1 cellular context compared by ENCODE assay signal in the genomic region with DNA sequence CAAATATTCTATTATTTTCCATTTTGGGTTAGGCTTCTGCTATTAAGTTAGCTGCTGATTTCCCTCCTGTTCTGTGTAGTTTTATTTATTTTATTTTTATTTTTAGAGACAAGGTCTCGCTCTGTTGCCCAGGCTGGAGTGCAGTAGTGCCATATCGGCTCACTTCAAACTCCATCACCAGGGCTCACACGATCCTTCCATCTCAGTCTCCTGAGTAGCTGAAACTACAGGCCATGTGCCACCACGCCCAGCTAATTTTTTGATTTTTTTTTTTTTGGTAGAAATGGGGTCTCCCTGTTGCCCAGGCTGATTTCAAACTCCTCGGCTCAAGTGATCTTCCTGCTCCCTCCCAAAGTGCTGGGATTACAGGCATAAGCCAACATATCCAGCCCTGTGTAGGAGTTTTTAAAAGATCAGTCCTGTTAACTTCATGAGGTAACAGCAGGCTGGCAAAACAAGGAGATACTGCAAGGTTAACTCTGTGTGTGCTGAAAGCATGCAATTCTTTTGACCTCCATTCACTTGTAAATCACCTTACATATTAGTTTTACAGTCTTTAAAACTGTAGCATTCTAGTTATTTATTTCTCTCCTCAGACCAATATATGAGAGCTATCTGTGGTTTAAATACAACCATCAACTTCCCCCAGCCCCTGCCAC.
TF ChIP-seq lines count a peak whose summit lies in the region.

No MANE protein-coding gene starts in this region.

TF ChIP-seq in GM23338, 12 proteins besides CTCF, POLR2A, EP300 and RAD21 (continued from another document):
- TF ChIP-seq, protein P1, sequence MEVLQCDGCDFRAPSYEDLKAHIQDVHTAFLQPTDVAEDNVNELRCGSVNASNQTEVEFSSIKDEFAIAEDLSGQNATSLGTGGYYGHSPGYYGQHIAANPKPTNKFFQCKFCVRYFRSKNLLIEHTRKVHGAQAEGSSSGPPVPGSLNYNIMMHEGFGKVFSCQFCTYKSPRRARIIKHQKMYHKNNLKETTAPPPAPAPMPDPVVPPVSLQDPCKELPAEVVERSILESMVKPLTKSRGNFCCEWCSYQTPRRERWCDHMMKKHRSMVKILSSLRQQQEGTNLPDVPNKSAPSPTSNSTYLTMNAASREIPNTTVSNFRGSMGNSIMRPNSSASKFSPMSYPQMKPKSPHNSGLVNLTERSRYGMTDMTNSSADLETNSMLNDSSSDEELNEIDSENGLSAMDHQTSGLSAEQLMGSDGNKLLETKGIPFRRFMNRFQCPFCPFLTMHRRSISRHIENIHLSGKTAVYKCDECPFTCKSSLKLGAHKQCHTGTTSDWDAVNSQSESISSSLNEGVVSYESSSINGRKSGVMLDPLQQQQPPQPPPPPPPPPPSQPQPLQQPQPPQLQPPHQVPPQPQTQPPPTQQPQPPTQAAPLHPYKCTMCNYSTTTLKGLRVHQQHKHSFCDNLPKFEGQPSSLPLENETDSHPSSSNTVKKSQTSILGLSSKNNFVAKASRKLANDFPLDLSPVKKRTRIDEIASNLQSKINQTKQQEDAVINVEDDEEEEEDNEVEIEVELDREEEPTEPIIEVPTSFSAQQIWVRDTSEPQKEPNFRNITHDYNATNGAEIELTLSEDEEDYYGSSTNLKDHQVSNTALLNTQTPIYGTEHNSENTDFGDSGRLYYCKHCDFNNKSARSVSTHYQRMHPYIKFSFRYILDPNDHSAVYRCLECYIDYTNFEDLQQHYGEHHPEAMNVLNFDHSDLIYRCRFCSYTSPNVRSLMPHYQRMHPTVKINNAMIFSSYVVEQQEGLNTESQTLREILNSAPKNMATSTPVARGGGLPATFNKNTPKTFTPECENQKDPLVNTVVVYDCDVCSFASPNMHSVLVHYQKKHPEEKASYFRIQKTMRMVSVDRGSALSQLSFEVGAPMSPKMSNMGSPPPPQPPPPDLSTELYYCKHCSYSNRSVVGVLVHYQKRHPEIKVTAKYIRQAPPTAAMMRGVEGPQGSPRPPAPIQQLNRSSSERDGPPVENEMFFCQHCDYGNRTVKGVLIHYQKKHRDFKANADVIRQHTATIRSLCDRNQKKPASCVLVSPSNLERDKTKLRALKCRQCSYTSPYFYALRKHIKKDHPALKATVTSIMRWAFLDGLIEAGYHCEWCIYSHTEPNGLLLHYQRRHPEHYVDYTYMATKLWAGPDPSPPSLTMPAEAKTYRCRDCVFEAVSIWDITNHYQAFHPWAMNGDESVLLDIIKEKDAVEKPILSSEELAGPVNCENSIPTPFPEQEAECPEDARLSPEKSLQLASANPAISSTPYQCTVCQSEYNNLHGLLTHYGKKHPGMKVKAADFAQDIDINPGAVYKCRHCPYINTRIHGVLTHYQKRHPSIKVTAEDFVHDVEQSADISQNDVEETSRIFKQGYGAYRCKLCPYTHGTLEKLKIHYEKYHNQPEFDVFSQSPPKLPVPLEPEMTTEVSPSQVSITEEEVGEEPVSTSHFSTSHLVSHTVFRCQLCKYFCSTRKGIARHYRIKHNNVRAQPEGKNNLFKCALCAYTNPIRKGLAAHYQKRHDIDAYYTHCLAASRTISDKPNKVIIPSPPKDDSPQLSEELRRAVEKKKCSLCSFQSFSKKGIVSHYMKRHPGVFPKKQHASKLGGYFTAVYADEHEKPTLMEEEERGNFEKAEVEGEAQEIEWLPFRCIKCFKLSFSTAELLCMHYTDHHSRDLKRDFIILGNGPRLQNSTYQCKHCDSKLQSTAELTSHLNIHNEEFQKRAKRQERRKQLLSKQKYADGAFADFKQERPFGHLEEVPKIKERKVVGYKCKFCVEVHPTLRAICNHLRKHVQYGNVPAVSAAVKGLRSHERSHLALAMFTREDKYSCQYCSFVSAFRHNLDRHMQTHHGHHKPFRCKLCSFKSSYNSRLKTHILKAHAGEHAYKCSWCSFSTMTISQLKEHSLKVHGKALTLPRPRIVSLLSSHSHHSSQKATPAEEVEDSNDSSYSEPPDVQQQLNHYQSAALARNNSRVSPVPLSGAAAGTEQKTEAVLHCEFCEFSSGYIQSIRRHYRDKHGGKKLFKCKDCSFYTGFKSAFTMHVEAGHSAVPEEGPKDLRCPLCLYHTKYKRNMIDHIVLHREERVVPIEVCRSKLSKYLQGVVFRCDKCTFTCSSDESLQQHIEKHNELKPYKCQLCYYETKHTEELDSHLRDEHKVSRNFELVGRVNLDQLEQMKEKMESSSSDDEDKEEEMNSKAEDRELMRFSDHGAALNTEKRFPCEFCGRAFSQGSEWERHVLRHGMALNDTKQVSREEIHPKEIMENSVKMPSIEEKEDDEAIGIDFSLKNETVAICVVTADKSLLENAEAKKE (CRISPR knock-in tag; IDR thresholded peaks at IDR 0.05) = no peak
- TF ChIP-seq NANOG (IDR thresholded peaks at IDR 0.05; ENCODE audit: borderline replicate concordance) = no peak
